14 cellular contexts compared by ENCODE assay signal in the genomic region with DNA sequence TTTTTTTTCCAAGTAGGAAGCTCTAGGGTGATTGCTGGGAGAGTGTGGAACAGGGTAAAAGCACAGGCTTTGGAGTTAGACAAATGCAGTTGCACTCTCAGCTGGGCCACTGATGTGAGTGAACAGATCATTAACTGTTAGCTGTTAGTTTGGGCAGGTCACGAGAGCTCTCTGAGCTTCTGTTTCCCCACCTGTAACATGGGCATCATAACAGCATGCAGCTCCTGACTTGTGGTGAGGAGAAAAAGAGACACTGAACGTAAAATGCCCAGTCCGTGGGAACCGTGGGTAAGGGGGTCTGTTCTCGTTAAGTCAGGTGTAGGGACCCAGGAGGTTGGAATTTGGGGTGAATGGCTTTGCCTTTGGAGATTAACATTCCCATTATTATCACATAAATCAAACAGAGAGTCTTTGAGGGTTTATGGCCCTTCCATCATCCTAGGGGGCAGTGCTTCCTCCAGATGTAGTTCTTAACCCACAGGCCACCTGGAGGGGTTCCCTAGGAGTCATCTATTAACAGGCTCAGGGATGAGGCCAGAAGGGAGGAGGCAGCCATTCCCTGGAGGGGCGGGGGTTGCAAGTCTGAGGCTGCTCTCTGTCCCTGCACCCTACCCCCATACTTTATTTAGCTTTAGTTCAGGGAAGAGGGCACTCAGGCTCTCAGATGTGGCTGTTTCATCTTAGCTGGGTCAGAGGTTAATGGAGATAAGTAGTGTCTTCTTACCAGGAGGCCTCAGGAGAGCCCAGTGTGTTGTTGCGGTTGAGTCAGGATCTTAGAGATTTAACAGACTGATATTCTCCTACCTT.
DNase-seq lines count a peak whose midpoint lies in the region; TF ChIP-seq lines count a peak whose summit lies in the region.
"Had no signal": no experiment of that assay in that cellular context is flagged by ENCODE, and none has a peak within 500 bp of the region (broad histone marks: within the 10 kb centered on the region; RNA-seq: fewer than 3 reads in every experiment).

No MANE protein-coding gene starts in this region.

- peak overlapping the region; percentile 51 for H3K9ac ChIP-seq in HUES6 (ENCODE audit: low read length)

- CTCF ChIA-PET in Caco-2 (lab: Charles Lee), result interaction anchor here (0.5 to 0.6 kb wide), 2 partner anchors 11 to 113 kb away, joined by 3 read pairs; no protein-coding TSS in a partner anchor

- no peaks in the 10 kb centered on the region for H3K27me3 Mint-ChIP-seq in Caco-2 (ENCODE audit: insufficient read depth, unreplicated experiment)

- H3K9me3 ChIP-seq in Caco-2 (no peaks in the 10 kb centered on the region), HUES6 (ENCODE audit: control insufficient read depth, insufficient read depth, low read depth, low read length) (peaks cover 6% of the 10 kb centered on the region; the same call in 1 of the 2 replicates), SJCRH30 (replicated peaks) (no peaks in the 10 kb centered on the region)

- BruUV-seq in Caco-2 (replicated peaks; lab: Mats Ljungman, UMichigan), result no TSS peak

- peaks cover 7% of the 10 kb centered on the region for H3K9me3 Mint-ChIP-seq in Caco-2 (ENCODE audit: unreplicated experiment)

- peak overlapping the region; percentile 87 for H3K27ac Mint-ChIP-seq in Caco-2 (ENCODE audit: unreplicated experiment)

- H3K27ac ChIP-seq in HUES6 (ENCODE audit: low read depth, low read length) (no peak overlapping the region; the same call in 1 of the 2 replicates), SJCRH30 (no peak overlapping the region)
- H3K27ac ChIP-seq: SK-N-MC had no signal

- H3K4me3 Mint-ChIP-seq in Caco-2 (ENCODE audit: unreplicated experiment), result no peak overlapping the region

- H3K27me3 ChIP-seq in Caco-2 (replicated peaks; ENCODE audit: control insufficient read depth, insufficient read depth, low read length) (no peaks in the 10 kb centered on the region), HUES6 (ENCODE audit: control insufficient read depth, insufficient read depth, low read length) (no peaks in the 10 kb centered on the region), SJCRH30 (no peaks in the 10 kb centered on the region)

- intact Hi-C loops in Caco-2 (cut with micrococcal nuclease; ENCODE audit: unreplicated experiment), result loop anchor here (5.0 kb wide), 1 partner anchor 49 kb away; no protein-coding TSS in a partner anchor

- peaks cover 5% of the 10 kb centered on the region for H3K36me3 Mint-ChIP-seq in Caco-2 (ENCODE audit: insufficient read depth, unreplicated experiment)

- H3K4me1 Mint-ChIP-seq in Caco-2 (ENCODE audit: low read depth, unreplicated experiment), result peaks cover 33% of the 10 kb centered on the region

- peak; percentile 9 to 28 for TF ChIP-seq CTCF in Caco-2 (IDR thresholded peaks at IDR 0.05; ENCODE audit: insufficient read depth in 1 of 2, low read depth in 1 of 2, low read length in 1 of 2, severe bottlenecking in 1 of 2, unreplicated experiment in 1 of 2)

- POLR2A ChIA-PET in Caco-2 (lab: Charles Lee), result no interaction called here

- H3K4me1 ChIP-seq in Caco-2 (peaks cover 44% of the 10 kb centered on the region), HUES6 (ENCODE audit: control insufficient read depth, insufficient read depth, low read length) (peaks cover 66% of the 10 kb centered on the region), SJCRH30 (peaks cover 12% of the 10 kb centered on the region)

- DNase-seq in Caco-2 (peak; percentile 72 to 92), SJCRH30 (peak; percentile 7 to 61), islet precursor cell (peak; percentile 99), T-helper 9 cell (no peak), NCI-H446 (lab: John Stamatoyannopoulos, UW) (no peak), GM19240 (ENCODE audit: insufficient read length, low spot score) (no peak), pons (ENCODE audit: low spot score) (no peak)
- DNase-seq: amygdala; DMS53; foreskin fibroblast; right cardiac atrium; stimulated activated naive CD8-positive, alpha-beta T cell treated with anti-CD3 and anti-CD28 coated beads, Interleukin-15, Interleukin-2, amounts not matched to agents 100 U/mL and 50 U/mL, for 24 hours had no signal

- no peaks in the 10 kb centered on the region for H3K36me3 ChIP-seq in Caco-2 (ENCODE audit: control insufficient read depth, insufficient read depth, low read length)
- no peaks in the 10 kb centered on the region for H3K36me3 ChIP-seq in HUES6 (ENCODE audit: control insufficient read depth, insufficient read depth, low read length)
- H3K36me3 ChIP-seq in SJCRH30, result no peaks in the 10 kb centered on the region

- H3K4me3 ChIP-seq in Caco-2 (ENCODE audit: low read depth, low read length), result no peak overlapping the region
- H3K4me3 ChIP-seq in HUES6 (ENCODE audit: low read depth, low read length), result no peak overlapping the region
- no peak overlapping the region for H3K4me3 ChIP-seq in SJCRH30
- H3K4me3 ChIP-seq: SK-N-MC had no signal

Comparison
In these comparisons a context has a peak if more than half of its experiments do, and no peak if none do; other contexts are left out.
1. DNase-seq: peak in Caco-2 (2 of 2), SJCRH30 (2 of 2) and islet precursor cell (single experiment); none in T-helper 9 cell (single experiment), NCI-H446 (0 of 2), GM19240 (single experiment) and pons (single experiment).